24 cellular contexts compared by ENCODE assay signal in the genomic region with DNA sequence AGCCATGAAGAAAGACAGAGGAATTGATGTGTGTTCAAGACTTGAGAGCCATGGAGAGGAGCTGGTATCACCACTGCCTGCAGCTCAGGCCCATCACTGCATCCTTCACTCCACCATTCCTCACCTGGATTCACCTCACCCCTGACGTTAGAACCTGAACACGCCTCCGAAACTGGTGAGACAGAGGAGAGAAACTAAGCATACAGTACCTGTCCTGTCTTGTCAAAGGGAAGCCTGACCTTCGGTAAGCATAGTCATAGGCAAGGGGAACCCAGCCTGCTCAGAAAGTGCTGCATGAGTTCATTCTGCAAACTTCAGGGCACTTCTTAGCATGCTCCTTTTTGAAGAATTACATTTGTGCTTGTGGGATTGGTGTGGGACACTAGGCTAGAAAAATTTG.
DNase-seq lines count a peak whose midpoint lies in the region; ATAC-seq and TF ChIP-seq lines count a peak whose summit lies in the region.
"Had no signal": no experiment of that assay in that cellular context is flagged by ENCODE, and none has a peak within 500 bp of the region (broad histone marks: within the 10 kb centered on the region; RNA-seq: fewer than 3 reads in every experiment).

No MANE protein-coding gene starts in this region.

- DNase-seq in HPDE6-E6E7 (ENCODE audit: extremely low spot score) (peak; percentile 33), RWPE2 (ENCODE audit: low spot score) (no peak), epithelial cell of esophagus (ENCODE audit: low read depth) (peak; percentile 94), esophagus muscularis mucosa (ENCODE audit: extremely low spot score) (peak; percentile 42), SIG-M5 (lab: John Stamatoyannopoulos, UW) (no peak)
- no peak for DNase-seq in naive thymus-derived CD8-positive, alpha-beta T cell
- DNase-seq: 8988T; ACHN; AML-193; BE2C; CD4-positive, alpha-beta T cell; CD8-positive, alpha-beta memory T cell; DMS 273 treated with DMSO at 0.1 percent for 48 hours; DMS79; EL; GDM1; GM23248; H7; HCEC 1CT had no signal

- no peak overlapping the region for H3K27ac Mint-ChIP-seq in naive thymus-derived CD8-positive, alpha-beta T cell
- H3K27ac Mint-ChIP-seq: CD14-positive monocyte; CD4-positive, alpha-beta T cell; CD8-positive, alpha-beta memory T cell had no signal

- TF ChIP-seq EP300 in esophagus muscularis mucosa (IDR thresholded peaks at IDR 0.05), result no peak

- H3K27ac ChIP-seq in RWPE2 (ENCODE audit: poor library complexity, severe bottlenecking) (no peak overlapping the region), esophagus muscularis mucosa (replicated peaks in 1 of 4) (no peak overlapping the region)
- H3K27ac ChIP-seq: A549; BLaER1 treated with 17β-estradiol and CSF1 and Interleukin-3, amounts not matched to agents 10 nM and 100 nM; GM23248 had no signal

- intact Hi-C loops in esophagus muscularis mucosa (cut with DNase I), result no loop called here

- TF ChIP-seq CTCF in RWPE2 (IDR thresholded peaks at IDR 0.05; ENCODE audit: poor library complexity, severe bottlenecking) (no peak), epithelial cell of esophagus (IDR thresholded peaks at IDR 0.05; ENCODE audit: insufficient read depth, low read depth, low read length, missing control alignments) (no peak), esophagus muscularis mucosa (IDR thresholded peaks at IDR 0.05) (no peak)

- H3K4me3 ChIP-seq in RWPE2 (ENCODE audit: severe bottlenecking) (no peak overlapping the region), epithelial cell of esophagus (ENCODE audit: low read length) (no peak overlapping the region), esophagus muscularis mucosa (no peak overlapping the region)
- H3K4me3 ChIP-seq: A549; BLaER1 treated with 17β-estradiol and CSF1 and Interleukin-3, amounts not matched to agents 10 nM and 100 nM; GM12878; GM23248 had no signal

- 89% methylated on average over 4 of the region's 4 CpGs for WGBS in esophagus muscularis mucosa

- no peaks in the 10 kb centered on the region for H3K4me1 Mint-ChIP-seq in naive thymus-derived CD8-positive, alpha-beta T cell
- H3K4me1 Mint-ChIP-seq: CD14-positive monocyte; CD8-positive, alpha-beta memory T cell had no signal

- H3K27me3 ChIP-seq in RWPE2 (ENCODE audit: insufficient read depth, poor library complexity, severe bottlenecking), result no peaks in the 10 kb centered on the region
- H3K27me3 ChIP-seq in esophagus muscularis mucosa, result no peaks in the 10 kb centered on the region
- H3K27me3 ChIP-seq: BE2C; BLaER1 treated with 17β-estradiol and CSF1 and Interleukin-3, amounts not matched to agents 10 nM and 100 nM had no signal

- H3K36me3 ChIP-seq in RWPE2 (ENCODE audit: low read depth), result no peaks in the 10 kb centered on the region
- H3K36me3 ChIP-seq in esophagus muscularis mucosa, result no peaks in the 10 kb centered on the region
- H3K36me3 ChIP-seq: BE2C; BLaER1 treated with 17β-estradiol and CSF1 and Interleukin-3, amounts not matched to agents 10 nM and 100 nM had no signal

- H3K4me3 Mint-ChIP-seq in naive thymus-derived CD8-positive, alpha-beta T cell, result no peak overlapping the region
- H3K4me3 Mint-ChIP-seq: CD14-positive monocyte; CD4-positive, alpha-beta T cell; CD8-positive, alpha-beta memory T cell had no signal

- peaks cover 4 to 22% (median 10%) of the 10 kb centered on the region in 9 donors for H3K9me3 Mint-ChIP-seq in naive thymus-derived CD8-positive, alpha-beta T cell

- H3K4me1 ChIP-seq in RWPE2 (ENCODE audit: insufficient read depth, poor library complexity, severe bottlenecking), result no peaks in the 10 kb centered on the region
- no peaks in the 10 kb centered on the region for H3K4me1 ChIP-seq in esophagus muscularis mucosa
- H3K4me1 ChIP-seq: A549; BE2C; BLaER1 treated with 17β-estradiol and CSF1 and Interleukin-3, amounts not matched to agents 10 nM and 100 nM had no signal

- H3K36me3 Mint-ChIP-seq in naive thymus-derived CD8-positive, alpha-beta T cell, result peaks cover 0 to 7% (median 0%) of the 10 kb centered on the region in 3 donors
- H3K36me3 Mint-ChIP-seq: CD14-positive monocyte; CD8-positive, alpha-beta memory T cell had no signal

- no peak for TF ChIP-seq POLR2A in esophagus muscularis mucosa (IDR thresholded peaks at IDR 0.05; ENCODE audit: low read depth)

- peak; percentile 40; the same call in 2 of the 3 replicates for ATAC-seq in RWPE2 (ENCODE audit: low read depth)
- no peak for ATAC-seq in naive thymus-derived CD8-positive, alpha-beta T cell
- ATAC-seq in GM21619 (IDR thresholded peaks at IDR 0.05; ENCODE audit: unreplicated experiment), result no peak
- ATAC-seq: A549, GM12878 had no signal

- H3K9me3 ChIP-seq in RWPE2 (ENCODE audit: severe bottlenecking) (no peaks in the 10 kb centered on the region), esophagus muscularis mucosa (peaks cover 0 to 6% (median 2%) of the 10 kb centered on the region in 4 donors)
- H3K9me3 ChIP-seq: A549, BE2C had no signal

- peaks cover 0 to 4% (median 0%) of the 10 kb centered on the region in 5 donors for H3K27me3 Mint-ChIP-seq in naive thymus-derived CD8-positive, alpha-beta T cell
- H3K27me3 Mint-ChIP-seq: CD4-positive, alpha-beta T cell; CD8-positive, alpha-beta memory T cell had no signal

- POLR2A ChIA-PET in naive thymus-derived CD8-positive, alpha-beta T cell (lab: Charles Lee), result no interaction called here

Comparison
In these comparisons a context has a peak if more than half of its experiments do, and no peak if none do; other contexts are left out.
1. DNase-seq: peak in HPDE6-E6E7 (single experiment), epithelial cell of esophagus (single experiment) and esophagus muscularis mucosa (single experiment); none in RWPE2 (single experiment), naive thymus-derived CD8-positive, alpha-beta T cell (0 of 10) and SIG-M5 (single experiment).